In genomic region chr2:7825591-7826312, GRCh38 we compare ENCODE assay signal across 1 cellular context.
TF ChIP-seq lines count a peak whose summit lies in the region.

No MANE protein-coding gene starts in this region.

TF ChIP-seq in HepG2, 621 proteins besides CTCF, POLR2A, EP300 and RAD21 (continued from another document):
- TF ChIP-seq PRDM10 (CRISPR knock-in tag; IDR thresholded peaks at IDR 0.05; ENCODE audit: low read depth), result no peak
- peak; percentile 51; the same call in 1 of the 2 replicates for TF ChIP-seq ZBTB10 (CRISPR knock-in tag; IDR thresholded peaks at IDR 0.05; ENCODE audit: borderline replicate concordance)
- TF ChIP-seq NR2F2 (IDR thresholded peaks at IDR 0.05; ENCODE audit: borderline replicate concordance, low read depth), result no peak
- no peak for TF ChIP-seq MAFG (CRISPR knock-in tag; IDR thresholded peaks at IDR 0.05)
- peak; percentile 35; the same call in 1 of the 2 replicates for TF ChIP-seq FOXO1 (CRISPR knock-in tag; IDR thresholded peaks at IDR 0.05)
- TF ChIP-seq GATAD2A (CRISPR knock-in tag; IDR thresholded peaks at IDR 0.05), result peak; percentile 59
- no peak for TF ChIP-seq ATF3 (CRISPR knock-in tag; IDR thresholded peaks at IDR 0.05)
- 0 out of 2 replicates have a peak, but pooled peaks have one; percentile 19 for TF ChIP-seq IRF2 (CRISPR knock-in tag; IDR thresholded peaks at IDR 0.05)
- peak; percentile 13; the same call in 1 of the 2 replicates for TF ChIP-seq FOXP4 (CRISPR knock-in tag; IDR thresholded peaks at IDR 0.05)
- no peak for TF ChIP-seq ZSCAN29 (CRISPR knock-in tag; conservative IDR thresholded peaks at IDR 0.05)
- 0 out of 2 replicates have a peak, but pooled peaks have one; percentile 36 for TF ChIP-seq ZNF644 (CRISPR knock-in tag; IDR thresholded peaks at IDR 0.05; ENCODE audit: low read depth)
- peak; percentile 55; the same call in 1 of the 2 replicates for TF ChIP-seq HMG20A (CRISPR knock-in tag; IDR thresholded peaks at IDR 0.05; ENCODE audit: borderline replicate concordance)
- TF ChIP-seq ZMYM3 (CRISPR knock-in tag; IDR thresholded peaks at IDR 0.05), result no peak
- TF ChIP-seq TCF7 (IDR thresholded peaks at IDR 0.05; ENCODE audit: low read depth), result peak; percentile 43; the same call in 1 of the 2 replicates
- TF ChIP-seq AKNA (CRISPR knock-in tag; IDR thresholded peaks at IDR 0.05; ENCODE audit: borderline replicate concordance), result no peak
- no peak for TF ChIP-seq MIER3 (CRISPR knock-in tag; IDR thresholded peaks at IDR 0.05; ENCODE audit: borderline replicate concordance)
- TF ChIP-seq MED1 (CRISPR knock-in tag; IDR thresholded peaks at IDR 0.05), result peak; percentile 78
- no peak for TF ChIP-seq ZNF138 (CRISPR knock-in tag; IDR thresholded peaks at IDR 0.05; ENCODE audit: low read depth)
- TF ChIP-seq ZNF512B (CRISPR knock-in tag; IDR thresholded peaks at IDR 0.05; ENCODE audit: borderline replicate concordance), result no peak
- peak; percentile 45; the same call in 1 of the 2 replicates for TF ChIP-seq NFIC (IDR thresholded peaks at IDR 0.05; ENCODE audit: low read length)
- no peak for TF ChIP-seq RARG (CRISPR knock-in tag; IDR thresholded peaks at IDR 0.05; ENCODE audit: low read depth)
- no peak for TF ChIP-seq ZNF333 (CRISPR knock-in tag; IDR thresholded peaks at IDR 0.05; ENCODE audit: borderline replicate concordance)
- no peak for TF ChIP-seq ZBTB21 (CRISPR knock-in tag; IDR thresholded peaks at IDR 0.05)
- peak; percentile 57; the same call in 1 of the 2 replicates for TF ChIP-seq AHDC1 (CRISPR knock-in tag; IDR thresholded peaks at IDR 0.05; ENCODE audit: borderline replicate concordance)
- no peak for TF ChIP-seq ZNF720 (CRISPR knock-in tag; IDR thresholded peaks at IDR 0.05)
- TF ChIP-seq U2AF1 (optimal IDR thresholded peaks at IDR 0.05; ENCODE audit: low read depth, low read length), result no peak
- TF ChIP-seq HNRNPH1 (optimal IDR thresholded peaks at IDR 0.05; ENCODE audit: low read depth, low read length), result no peak
- no peak for TF ChIP-seq MXI1 (IDR thresholded peaks at IDR 0.05; ENCODE audit: borderline replicate concordance, low read depth, low read length)
- TF ChIP-seq ZNF572 (CRISPR knock-in tag; IDR thresholded peaks at IDR 0.05), result no peak
